In genomic region chr10:28842321-28842720, GRCh38 we compare ENCODE assay signal across 12 cellular contexts.
DNase-seq lines count a peak whose midpoint lies in the region; ATAC-seq and TF ChIP-seq lines count a peak whose summit lies in the region.
"Had no signal": no experiment of that assay in that cellular context is flagged by ENCODE, and none has a peak within 500 bp of the region (broad histone marks: within the 10 kb centered on the region; RNA-seq: fewer than 3 reads in every experiment).

No MANE protein-coding gene starts in this region.

- H3K4me1 ChIP-seq in right atrium auricular region (peaks cover 0 to 31% of the 10 kb centered on the region in 2 donors), colonic mucosa (no peaks in the 10 kb centered on the region), prostate gland (replicated peaks) (no peaks in the 10 kb centered on the region)

- H3K27ac ChIP-seq in right atrium auricular region (peak overlapping the region; percentile 50 to 88), colonic mucosa (no peak overlapping the region), prostate gland (no peak overlapping the region)
- H3K27ac ChIP-seq: PC-9 had no signal

- intact Hi-C loops in left ventricle myocardium superior (cut with micrococcal nuclease): no loop called here
- intact Hi-C loops in colonic mucosa (cut with DNase I): no loop called here
- intact Hi-C loops in prostate gland (cut with DNase I): no loop called here

- no peak for TF ChIP-seq POLR2A in prostate gland (IDR thresholded peaks at IDR 0.05)

- WGBS in prostate gland: 88% methylated on average over 3 of the region's 3 CpGs

- H3K4me3 ChIP-seq in right atrium auricular region: no peak overlapping the region
- no peak overlapping the region for H3K4me3 ChIP-seq in astrocyte of the cerebellum (ENCODE audit: low read depth, low read length)
- H3K4me3 ChIP-seq in colonic mucosa: no peak overlapping the region
- no peak overlapping the region for H3K4me3 ChIP-seq in prostate gland
- H3K4me3 ChIP-seq: PC-9 had no signal

- H3K36me3 ChIP-seq in right atrium auricular region (no peaks in the 10 kb centered on the region), colonic mucosa (no peaks in the 10 kb centered on the region), prostate gland (no peaks in the 10 kb centered on the region)

- in situ Hi-C loops in astrocyte of the cerebellum (cut with HindIII; ENCODE audit: low sequenced_read_pairs): no loop called here

- ATAC-seq in left ventricle myocardium superior: no peak
- ATAC-seq in GM21717 (IDR thresholded peaks at IDR 0.05; ENCODE audit: unreplicated experiment): no peak

- H3K9ac ChIP-seq in colonic mucosa (ENCODE audit: low read depth in 2 of 2, low read length in 2 of 2): no peak overlapping the region

- H3K9me3 ChIP-seq in right atrium auricular region (peaks cover 0 to 14% of the 10 kb centered on the region in 2 donors), colonic mucosa (no peaks in the 10 kb centered on the region), prostate gland (no peaks in the 10 kb centered on the region)

- no peaks in the 10 kb centered on the region for H3K27me3 ChIP-seq in right atrium auricular region
- no peaks in the 10 kb centered on the region for H3K27me3 ChIP-seq in colonic mucosa
- H3K27me3 ChIP-seq in prostate gland (replicated peaks; ENCODE audit: insufficient read depth): peaks cover under 1% of the 10 kb centered on the region

- TF ChIP-seq CTCF in right atrium auricular region (IDR thresholded peaks at IDR 0.05) (no peak), astrocyte of the cerebellum (IDR thresholded peaks at IDR 0.05; ENCODE audit: low read depth, low read length, missing control alignments) (no peak), colonic mucosa (IDR thresholded peaks at IDR 0.05) (no peak), prostate gland (IDR thresholded peaks at IDR 0.05) (no peak)

- DNase-seq in right atrium auricular region (ENCODE audit: low spot score) (no peak), left ventricle myocardium superior (no peak), astrocyte of the cerebellum (ENCODE audit: low read depth) (peak; percentile 16), kidney glomerular epithelial cell (lab: John Stamatoyannopoulos, UW) (peak; percentile 81), colonic mucosa (no peak), prostate gland (ENCODE audit: low spot score) (no peak), NCI-H1930 (lab: John Stamatoyannopoulos, UW) (no peak)
- DNase-seq: ACHN; activated CD4-positive, alpha-beta T cell treated with anti-CD3 and anti-CD28 coated beads, Interleukin-2, amount 50 U/mL, for 4 hours; NCI-H446; PC-9 had no signal

Comparison
In these comparisons a context has a peak if more than half of its experiments do, and no peak if none do; other contexts are left out.
1. DNase-seq: peak in astrocyte of the cerebellum (single experiment) and kidney glomerular epithelial cell (single experiment); none in right atrium auricular region (single experiment), left ventricle myocardium superior (single experiment), colonic mucosa (single experiment), prostate gland (single experiment) and NCI-H1930 (0 of 2).
2. H3K27ac ChIP-seq: peak in right atrium auricular region (2 of 2); none in colonic mucosa (single experiment) and prostate gland (0 of 2).